15 cellular contexts compared by ENCODE assay signal in genomic region chr22:27213291-27213690, GRCh38.
DNase-seq lines count a peak whose midpoint lies in the region; ATAC-seq, FAIRE-seq and TF ChIP-seq lines count a peak whose summit lies in the region.
"Had no signal": no experiment of that assay in that cellular context is flagged by ENCODE, and none has a peak within 500 bp of the region (broad histone marks: within the 10 kb centered on the region; RNA-seq: fewer than 3 reads in every experiment).

No MANE protein-coding gene starts in this region.

- H3K27ac ChIP-seq in BLaER1 (no peak overlapping the region), astrocyte (ENCODE audit: low read depth, low read length) (peak overlapping the region; percentile 69)

- H3K4me3 ChIP-seq in BLaER1 (no peak overlapping the region), astrocyte (ENCODE audit: insufficient read depth, low read depth, low read length) (no peak overlapping the region)

- peaks cover 19% of the 10 kb centered on the region for H3K4me1 Mint-ChIP-seq in astrocyte (ENCODE audit: low read depth, unreplicated experiment)
- H3K4me1 Mint-ChIP-seq in stimulated activated effector memory CD8-positive, alpha-beta T cell treated with anti-CD3 and anti-CD28 coated beads, Interleukin-12 subunit alpha, Interleukin-12 subunit beta, amount 100 ng/mL, for 72 hours = no peaks in the 10 kb centered on the region
- H3K4me1 Mint-ChIP-seq in WTC11 = peaks cover 9% of the 10 kb centered on the region
- H3K4me1 Mint-ChIP-seq in HFFc6 (ENCODE audit: low read depth) = peaks cover 17% of the 10 kb centered on the region
- H3K4me1 Mint-ChIP-seq: IgD-negative memory B cell had no signal

- peaks cover 4% of the 10 kb centered on the region for H3K36me3 Mint-ChIP-seq in astrocyte (ENCODE audit: low read depth, unreplicated experiment)
- H3K36me3 Mint-ChIP-seq in stimulated activated effector memory CD8-positive, alpha-beta T cell treated with anti-CD3 and anti-CD28 coated beads, Interleukin-12 subunit alpha, Interleukin-12 subunit beta, amount 100 ng/mL, for 72 hours = no peaks in the 10 kb centered on the region
- H3K36me3 Mint-ChIP-seq in WTC11 = no peaks in the 10 kb centered on the region
- H3K36me3 Mint-ChIP-seq in HFFc6 (ENCODE audit: low read depth) = no peaks in the 10 kb centered on the region
- H3K36me3 Mint-ChIP-seq: IgD-negative memory B cell had no signal

- H3K4me2 ChIP-seq in BLaER1 (0 out of 2 replicates have a peak overlapping the region, but pooled peaks have one; percentile 27), astrocyte (ENCODE audit: low read length) (no peak overlapping the region)

- H3K79me2 ChIP-seq in astrocyte (ENCODE audit: insufficient read depth, low read length) = no peaks in the 10 kb centered on the region

- H3K9ac ChIP-seq in BLaER1 (no peak overlapping the region), astrocyte (ENCODE audit: low read length) (peak overlapping the region; percentile 49)

- FAIRE-seq in astrocyte (lab: Jason Lieb, UNC) = no peak

- ATAC-seq in stimulated activated effector memory CD8-positive, alpha-beta T cell treated with anti-CD3 and anti-CD28 coated beads, Interleukin-12 subunit alpha, Interleukin-12 subunit beta, amount 100 ng/mL, for 72 hours = no peak
- no peak for ATAC-seq in HG02840 (IDR thresholded peaks at IDR 0.05; ENCODE audit: low FRiP score, unreplicated experiment)
- ATAC-seq in WTC11 = no peak

- H3K4me1 ChIP-seq in BLaER1 = peaks cover 21% of the 10 kb centered on the region
- H3K4me1 ChIP-seq in astrocyte (ENCODE audit: insufficient read depth, low read length) = peaks cover 18% of the 10 kb centered on the region

- H3K27me3 ChIP-seq in BLaER1 (no peaks in the 10 kb centered on the region), astrocyte (ENCODE audit: insufficient read depth, low read length) (no peaks in the 10 kb centered on the region)

- H3K9me3 Mint-ChIP-seq in astrocyte (ENCODE audit: unreplicated experiment) (peaks cover 7% of the 10 kb centered on the region), WTC11 (no peaks in the 10 kb centered on the region), HFFc6 (no peaks in the 10 kb centered on the region)
- H3K9me3 Mint-ChIP-seq in stimulated activated effector memory CD8-positive, alpha-beta T cell treated with anti-CD3 and anti-CD28 coated beads, Interleukin-12 subunit alpha, Interleukin-12 subunit beta, amount 100 ng/mL, for 72 hours = no peaks in the 10 kb centered on the region

- peaks cover 2% of the 10 kb centered on the region for H3K27me3 Mint-ChIP-seq in astrocyte (ENCODE audit: low read depth, unreplicated experiment)
- H3K27me3 Mint-ChIP-seq in WTC11 (ENCODE audit: low read depth) = peaks cover 3% of the 10 kb centered on the region
- H3K27me3 Mint-ChIP-seq in HFFc6 (ENCODE audit: insufficient read depth) = peaks cover 15% of the 10 kb centered on the region

- TF ChIP-seq CTCF in astrocyte (IDR thresholded peaks at IDR 0.05; ENCODE audit: insufficient read depth, low read depth, low read length) (no peak), WTC11 (IDR thresholded peaks at IDR 0.05) (no peak), HFFc6 (IDR thresholded peaks at IDR 0.05) (no peak)

- H3K9me3 ChIP-seq in BLaER1 = no peaks in the 10 kb centered on the region
- H3K9me3 ChIP-seq in astrocyte (ENCODE audit: insufficient read depth, low read depth, low read length) = no peaks in the 10 kb centered on the region

- POLR2A ChIA-PET in WTC11 (lab: Charles Lee) = no interaction called here

- DNase-seq in astrocyte (ENCODE audit: low read depth) = peak; percentile 71
- DNase-seq in iris pigment epithelial cell (ENCODE audit: low read depth) = peak; percentile 21
- DNase-seq in stimulated activated effector memory CD8-positive, alpha-beta T cell treated with anti-CD3 and anti-CD28 coated beads, Interleukin-12 subunit alpha, Interleukin-12 subunit beta, amount 100 ng/mL, for 72 hours (ENCODE audit: low spot score in 2 of 2) = no peak
- no peak for DNase-seq in WTC11 (ENCODE audit: low spot score)
- no peak for DNase-seq in HFFc6
- no peak for DNase-seq in NCI-H1417 (lab: John Stamatoyannopoulos, UW)
- DNase-seq: activated CD4-positive, alpha-beta T cell treated with anti-CD3 and anti-CD28 coated beads, Interleukin-2, amount 50 U/mL, for 48 hours; activated effector memory CD4-positive, alpha-beta T cell treated with Interleukin-2 at 50 U/mL for 16 hours; central memory CD4-positive, alpha-beta T cell; erythroblast; NCI-H510A treated with DMSO at 0.1 percent for 48 hours; RPMI8226 had no signal

- CTCF ChIA-PET in WTC11 (lab: Charles Lee) = no interaction called here

- H4K20me1 ChIP-seq in BLaER1 (no peaks in the 10 kb centered on the region), astrocyte (ENCODE audit: insufficient read depth, low read length) (no peaks in the 10 kb centered on the region)

- H3K27ac Mint-ChIP-seq in astrocyte (ENCODE audit: unreplicated experiment) (peak overlapping the region; percentile 88), WTC11 (no peak overlapping the region), HFFc6 (no peak overlapping the region)
- H3K27ac Mint-ChIP-seq in stimulated activated effector memory CD8-positive, alpha-beta T cell treated with anti-CD3 and anti-CD28 coated beads, Interleukin-12 subunit alpha, Interleukin-12 subunit beta, amount 100 ng/mL, for 72 hours = peak overlapping the region; percentile 34
- H3K27ac Mint-ChIP-seq: IgD-negative memory B cell had no signal

- H3K36me3 ChIP-seq in BLaER1 (no peaks in the 10 kb centered on the region), astrocyte (ENCODE audit: insufficient read depth, low read length) (no peaks in the 10 kb centered on the region)

- no peak overlapping the region for H3K4me3 Mint-ChIP-seq in astrocyte (ENCODE audit: unreplicated experiment)
- no peak overlapping the region for H3K4me3 Mint-ChIP-seq in stimulated activated effector memory CD8-positive, alpha-beta T cell treated with anti-CD3 and anti-CD28 coated beads, Interleukin-12 subunit alpha, Interleukin-12 subunit beta, amount 100 ng/mL, for 72 hours
- H3K4me3 Mint-ChIP-seq in WTC11 = no peak overlapping the region
- H3K4me3 Mint-ChIP-seq in HFFc6 = no peak overlapping the region
- H3K4me3 Mint-ChIP-seq: IgD-negative memory B cell had no signal

- H2AFZ ChIP-seq in astrocyte (ENCODE audit: low read depth, low read length) = no peak overlapping the region

TF ChIP-seq in WTC11, 78 proteins besides CTCF, POLR2A, EP300 and RAD21 (continues in another document):
- TF ChIP-seq CREM (CRISPR knock-in tag; IDR thresholded peaks at IDR 0.05) (no peak), USF2 (CRISPR knock-in tag; IDR thresholded peaks at IDR 0.05) (no peak), NR3C1 (CRISPR knock-in tag; conservative IDR thresholded peaks at IDR 0.05; ENCODE audit: low read depth) (no peak), CREB1 (CRISPR knock-in tag; IDR thresholded peaks at IDR 0.05) (no peak), MAX (CRISPR knock-in tag; IDR thresholded peaks at IDR 0.05) (no peak), ZNF219 (CRISPR knock-in tag; IDR thresholded peaks at IDR 0.05; ENCODE audit: borderline replicate concordance) (no peak), ZNF232 (CRISPR knock-in tag; IDR thresholded peaks at IDR 0.05) (no peak), AFF4 (CRISPR knock-in tag; IDR thresholded peaks at IDR 0.05; ENCODE audit: borderline replicate concordance) (no peak), FOXP1 (CRISPR knock-in tag; IDR thresholded peaks at IDR 0.05; ENCODE audit: borderline replicate concordance) (no peak), SMAD3 (CRISPR knock-in tag; IDR thresholded peaks at IDR 0.05; ENCODE audit: borderline replicate concordance) (no peak), MXD4 (CRISPR knock-in tag; IDR thresholded peaks at IDR 0.05; ENCODE audit: borderline replicate concordance) (no peak), KAT7 (CRISPR knock-in tag; IDR thresholded peaks at IDR 0.05; ENCODE audit: borderline replicate concordance) (no peak), NFATC4 (CRISPR knock-in tag; IDR thresholded peaks at IDR 0.05) (no peak)

Comparison
In these comparisons a context has a peak if more than half of its experiments do, and no peak if none do; other contexts are left out.
1. DNase-seq: peak in astrocyte (single experiment) and iris pigment epithelial cell (single experiment); none in stimulated activated effector memory CD8-positive, alpha-beta T cell treated with anti-CD3 and anti-CD28 coated beads, Interleukin-12 subunit alpha, Interleukin-12 subunit beta, amount 100 ng/mL, for 72 hours (0 of 2), WTC11 (single experiment), HFFc6 (single experiment) and NCI-H1417 (0 of 3).
2. H3K27ac Mint-ChIP-seq: peak in astrocyte (single experiment) and stimulated activated effector memory CD8-positive, alpha-beta T cell treated with anti-CD3 and anti-CD28 coated beads, Interleukin-12 subunit alpha, Interleukin-12 subunit beta, amount 100 ng/mL, for 72 hours (single experiment); none in WTC11 (single experiment) and HFFc6 (single experiment).